10 cellular contexts compared by ENCODE assay signal in the genomic region with DNA sequence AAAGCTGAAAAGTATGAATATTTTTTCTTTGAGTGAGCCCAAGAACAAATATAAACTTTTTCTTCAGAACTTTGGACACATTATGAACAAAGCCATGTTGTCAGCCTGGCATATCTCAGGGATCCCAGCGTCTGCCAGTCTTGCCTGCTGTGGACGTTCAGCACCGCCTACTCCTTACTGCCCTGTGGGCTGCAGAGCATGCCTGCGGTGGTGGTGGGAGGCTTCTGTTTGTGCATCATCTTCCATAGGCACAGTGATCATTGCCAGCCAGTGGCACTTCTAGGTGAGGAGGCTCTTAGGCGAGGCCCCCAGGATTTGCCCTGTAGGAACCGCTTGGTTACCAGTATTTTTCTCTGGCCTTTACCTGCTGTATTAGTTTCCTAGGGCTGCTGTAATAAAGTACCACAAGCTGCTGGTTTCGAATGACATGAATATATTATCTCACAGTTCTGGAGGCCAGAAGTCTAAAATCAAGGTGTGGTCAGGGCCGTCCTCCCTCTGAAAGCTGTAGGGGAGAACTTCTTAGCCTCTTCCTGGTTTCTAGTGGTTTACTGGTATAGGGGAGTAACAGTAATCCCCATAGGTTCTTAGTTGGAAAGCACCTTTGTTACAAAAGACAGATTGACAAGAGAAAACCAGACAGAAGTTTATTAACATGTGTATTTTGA. TPM values are rescaled to one million over a fixed set of nuclear protein-coding genes. Genes with fewer than 3 reads are reported as not detected.
A peak's percentile ranks its signal among the peaks of the same experiment; 100 is the strongest.
DNase-seq lines count a peak whose midpoint lies in the region; ATAC-seq and TF ChIP-seq lines count a peak whose summit lies in the region.
"Had no signal": no experiment of that assay in that cellular context is flagged by ENCODE, and none has a peak within 500 bp of the region (broad histone marks: within the 10 kb centered on the region; RNA-seq: fewer than 3 reads in every experiment).

No MANE protein-coding gene starts in this region.

- TF ChIP-seq CTCF in GM20000 (IDR thresholded peaks at IDR 0.05; ENCODE audit: extremely low read depth, missing control alignments), result no peak

- ATAC-seq in GM18508 (IDR thresholded peaks at IDR 0.05; ENCODE audit: insufficient read depth, unreplicated experiment), result peak; percentile 78
- peak; percentile 80 for ATAC-seq in GM21717 (IDR thresholded peaks at IDR 0.05; ENCODE audit: unreplicated experiment)
- peak; percentile 81 for ATAC-seq in HG03460 (IDR thresholded peaks at IDR 0.05; ENCODE audit: unreplicated experiment)

- DNase-seq in foreskin melanocyte (peak; percentile 20), NCI-H524 (lab: John Stamatoyannopoulos, UW) (no peak), ureter (ENCODE audit: low spot score) (no peak), GM20000 (ENCODE audit: low spot score) (no peak)
- no peak for DNase-seq in stimulated activated naive CD4-positive, alpha-beta T cell treated with Interleukin-2 at 50 U/mL for 16 hours (lab: John Stamatoyannopoulos, UW)
- DNase-seq: CD4-positive, CD25-positive, alpha-beta regulatory T cell; SHP77 treated with DMSO at 0.1 percent for 48 hours had no signal

RNA-seq across cellular contexts. Expression of a gene that starts 15.4 kb away (rescaled TPM):
- total RNA-seq in ureter, result 39.4 TPM
- total RNA-seq: CD4-positive, CD25-positive, alpha-beta regulatory T cell had no signal
